In the genomic region with DNA sequence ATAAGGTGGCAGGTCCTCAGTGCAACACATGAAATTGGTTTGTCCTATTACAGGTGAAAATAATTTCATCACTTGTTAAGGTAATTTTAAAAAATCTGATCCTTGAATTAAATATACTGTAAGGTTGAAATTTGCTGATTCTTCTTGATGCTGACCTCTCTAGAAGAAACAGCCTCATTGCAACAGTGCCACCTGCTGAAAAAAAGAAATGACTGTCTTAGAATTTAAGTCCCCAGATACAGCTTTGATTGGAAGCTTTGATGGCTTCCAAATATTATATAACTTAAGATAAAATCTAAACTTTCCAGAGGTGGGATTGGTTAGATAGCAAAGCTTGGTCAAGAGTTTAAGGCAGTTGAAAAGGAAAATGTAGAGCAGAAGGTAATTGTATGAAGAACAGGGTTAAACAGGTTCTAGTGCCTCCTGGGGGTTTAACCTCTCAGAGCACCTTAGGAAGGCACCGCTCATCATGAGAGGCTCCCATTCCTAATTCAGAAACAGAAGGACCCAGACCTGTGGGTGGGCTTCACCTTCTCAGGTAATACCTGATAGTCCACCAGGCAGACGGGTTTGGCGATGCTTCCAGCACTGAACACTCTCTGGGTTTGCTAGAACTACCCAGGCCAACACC, we compare ENCODE assay signal across 7 cellular contexts.
DNase-seq lines count a peak whose midpoint lies in the region; ATAC-seq and TF ChIP-seq lines count a peak whose summit lies in the region.

No MANE protein-coding gene starts in this region.

- H3K36me3 Mint-ChIP-seq in CD14-positive monocyte, result no peaks in the 10 kb centered on the region

- H2AFZ ChIP-seq in mammary epithelial cell (ENCODE audit: low read depth, low read length), result no peak overlapping the region

- no peak for ATAC-seq in GM21717 (IDR thresholded peaks at IDR 0.05; ENCODE audit: unreplicated experiment)

- H3K27ac Mint-ChIP-seq in CD14-positive monocyte, result no peak overlapping the region

- CTCF ChIA-PET in mammary epithelial cell (lab: Charles Lee; ENCODE audit: low non-redundant PET), result no interaction called here

- H3K27me3 ChIP-seq in GM06990 (replicated peaks; ENCODE audit: control insufficient read depth, insufficient read depth, low read length), result no peaks in the 10 kb centered on the region
- no peaks in the 10 kb centered on the region for H3K27me3 ChIP-seq in mammary epithelial cell (ENCODE audit: insufficient read depth, low read length)

- peaks cover 0 to 2% (median 0%) of the 10 kb centered on the region in 3 donors for H3K27me3 Mint-ChIP-seq in CD14-positive monocyte (ENCODE audit: low read depth in 3 of 3)

- no peak overlapping the region for H3K9ac ChIP-seq in mammary epithelial cell (ENCODE audit: insufficient read depth, low read length)

- 51% methylated on average over 3 of the region's 3 CpGs for WGBS in mammary epithelial cell (ENCODE audit: low coverage, missing lambda C conversion rate)

- H3K9me3 Mint-ChIP-seq in CD14-positive monocyte, result peaks cover 0 to 5% (median 2%) of the 10 kb centered on the region in 7 donors

- peaks cover 7% of the 10 kb centered on the region for H3K9me3 ChIP-seq in mammary epithelial cell (replicated peaks; ENCODE audit: insufficient read depth, low read length)

- no peaks in the 10 kb centered on the region for H3K4me1 Mint-ChIP-seq in CD14-positive monocyte

- TF ChIP-seq CTCF in GM06990 (IDR thresholded peaks at IDR 0.05; ENCODE audit: insufficient read depth, low read length, poor library complexity, severe bottlenecking) (peak; percentile 31), mammary epithelial cell (conservative IDR thresholded peaks at IDR 0.05 in 1 of 2, IDR thresholded peaks at IDR 0.05 in 1 of 2; ENCODE audit: extremely low read depth in 1 of 2, insufficient read depth in 1 of 2, low read depth in 1 of 2, low read length in 2 of 2) (peak; percentile 4 to 34), CD14-positive monocyte (IDR thresholded peaks at IDR 0.05) (no peak)

- intact Hi-C loops in mammary epithelial cell (cut with micrococcal nuclease) (no loop called here), CD14-positive monocyte (cut with micrococcal nuclease) (loop anchor here in 1 of 2 donors (10.0 kb wide), 1 partner anchor 52 kb away; no protein-coding TSS in a partner anchor)

- no peak overlapping the region for H3K27ac ChIP-seq in mammary epithelial cell (ENCODE audit: insufficient read depth, low read depth, low read length)

- BruUV-seq in mammary epithelial cell (replicated peaks; lab: Mats Ljungman, UMichigan), result no TSS peak

- dilution Hi-C loops in mammary epithelial cell (cut with HindIII; ENCODE audit: low sequenced_read_pairs), result no loop called here

- H3K79me2 ChIP-seq in mammary epithelial cell (ENCODE audit: insufficient read depth, low read length), result no peaks in the 10 kb centered on the region

- H3K36me3 ChIP-seq in GM06990 (ENCODE audit: control insufficient read depth, insufficient read depth, low read length) (no peaks in the 10 kb centered on the region), mammary epithelial cell (ENCODE audit: insufficient read depth, low read length) (no peaks in the 10 kb centered on the region)

- DNase-seq in GM06990 (ENCODE audit: extremely low read depth, insufficient read length) (no peak), NCI-H1105 treated with DMSO at 0.1 percent for 48 hours (lab: John Stamatoyannopoulos, UW) (peak; percentile 68), mammary epithelial cell (no peak), pons (ENCODE audit: low spot score) (peak; percentile 61), CD14-positive monocyte (ENCODE audit: low spot score) (no peak)
- DNase-seq in NK-92 treated with Interleukin-12 subunit alpha and Interleukin-12 subunit beta, amount 100 ng/mL, for 24 hours (lab: John Stamatoyannopoulos, UW), result no peak

- no peak overlapping the region for H3K4me3 Mint-ChIP-seq in CD14-positive monocyte

- H3K4me1 ChIP-seq in mammary epithelial cell (ENCODE audit: insufficient read depth, low read length), result no peaks in the 10 kb centered on the region

- no peaks in the 10 kb centered on the region for H4K20me1 ChIP-seq in mammary epithelial cell (ENCODE audit: insufficient read depth, low read length)

- H3K4me3 ChIP-seq in GM06990 (replicated peaks; ENCODE audit: low read depth, low read length) (no peak overlapping the region), mammary epithelial cell (replicated peaks in 1 of 3; ENCODE audit: insufficient read depth in 1 of 3, low read depth in 2 of 3, low read length in 3 of 3) (no peak overlapping the region)

- H3K4me2 ChIP-seq in mammary epithelial cell (ENCODE audit: insufficient read depth, low read depth, low read length), result no peak overlapping the region

- in situ Hi-C loops in mammary epithelial cell (cut with MboI; ENCODE audit: low sequenced_read_pairs in 2 of 2), result no loop called here

Comparison
In these comparisons a context has a peak if more than half of its experiments do, and no peak if none do; other contexts are left out.
1. DNase-seq: peak in NCI-H1105 treated with DMSO at 0.1 percent for 48 hours (single experiment) and pons (single experiment); none in GM06990 (single experiment), mammary epithelial cell (single experiment), CD14-positive monocyte (single experiment) and NK-92 treated with Interleukin-12 subunit alpha and Interleukin-12 subunit beta, amount 100 ng/mL, for 24 hours (single experiment).